35 cellular contexts compared by ENCODE assay signal in the genomic region with DNA sequence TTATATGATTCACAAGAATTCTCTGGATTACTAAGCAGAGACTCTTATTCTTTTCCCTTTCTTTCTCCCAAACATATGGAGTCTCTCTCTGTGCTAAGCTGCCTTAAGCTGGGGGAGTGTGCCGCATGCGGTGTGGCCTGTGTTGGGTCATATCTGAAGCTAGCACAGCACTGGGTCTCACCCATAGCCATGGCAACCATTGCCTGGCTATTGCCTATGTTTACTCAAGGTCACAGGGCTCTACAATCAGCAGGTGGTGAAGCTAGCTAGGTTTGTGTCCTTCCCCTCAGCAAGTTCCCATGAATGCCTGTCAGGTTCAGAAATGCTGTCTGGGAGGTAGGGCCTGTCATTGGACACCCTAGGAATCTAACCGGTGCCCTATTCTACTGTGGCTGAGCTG.
"Had no signal": no experiment of that assay in that cellular context is flagged by ENCODE, and none has a peak within 500 bp of the region (broad histone marks: within the 10 kb centered on the region; RNA-seq: fewer than 3 reads in every experiment).

No MANE protein-coding gene starts in this region.

- H3K4me3 ChIP-seq: adrenal gland, breast epithelium, cardiac muscle cell, colonic mucosa, esophagus squamous epithelium, gastroesophageal sphincter, heart right ventricle, hepatocyte had no signal

- H3K4me3 Mint-ChIP-seq: activated CD4-positive, alpha-beta memory T cell treated with anti-CD3 and anti-CD28 coated beads for 36 hours; activated CD4-positive, alpha-beta T cell treated with anti-CD3 and anti-CD28 coated beads for 36 hours; activated CD4-positive, alpha-beta T cell treated with anti-CD3 and anti-CD28 coated beads, Interleukin-2, amount 10 ng/mL, durations not matched to agents 24 days and 14 days; activated CD8-positive, alpha-beta memory T cell treated with anti-CD3 and anti-CD28 coated beads, Interleukin-2, amount 10 ng/mL, durations not matched to agents 7 days and 5 days; activated CD8-positive, alpha-beta T cell treated with anti-CD3 and anti-CD28 coated beads, Interleukin-2, amount 10 ng/mL, durations not matched to agents 7 days and 5 days; activated naive CD4-positive, alpha-beta T cell treated with anti-CD3 and anti-CD28 coated beads for 36 hours; activated naive CD4-positive, alpha-beta T cell treated with anti-CD3 and anti-CD28 coated beads, Interleukin-2, amount 50 U/mL, for 24 hours; activated naive CD8-positive, alpha-beta T cell treated with anti-CD3 and anti-CD28 coated beads for 36 hours; activated naive CD8-positive, alpha-beta T cell treated with anti-CD3 and anti-CD28 coated beads, Interleukin-2, amount 50 U/mL, for 24 hours; activated T-helper 1 cell treated with anti-CD3 and anti-CD28 coated beads, Interleukin-12 subunit alpha, Interleukin-12 subunit beta, Interleukin-2, Interleukin-4 antibody, amounts not matched to agents 30 ng/mL and 10 ng/mL and 1 ng/mL, durations not matched to agents 14 hours and 24 hours and 36 hours; brain; T-helper 2 cell treated with Interferon-gamma antibody and Interleukin-4, amounts not matched to agents 5 μg/mL and 100 μg/mL, for 36 hours had no signal

- H3K9me3 ChIP-seq: adrenal gland, colonic mucosa, esophagus squamous epithelium, gastroesophageal sphincter had no signal

- H3K4me1 Mint-ChIP-seq: activated CD4-positive, alpha-beta T cell treated with anti-CD3 and anti-CD28 coated beads for 36 hours; activated CD4-positive, alpha-beta T cell treated with anti-CD3 and anti-CD28 coated beads, Interleukin-2, amount 10 ng/mL, durations not matched to agents 24 days and 14 days; activated CD8-positive, alpha-beta memory T cell treated with anti-CD3 and anti-CD28 coated beads, Interleukin-2, amount 10 ng/mL, durations not matched to agents 7 days and 5 days; activated naive CD4-positive, alpha-beta T cell treated with anti-CD3 and anti-CD28 coated beads, Interleukin-2, amount 50 U/mL, for 24 hours; activated naive CD8-positive, alpha-beta T cell treated with anti-CD3 and anti-CD28 coated beads for 36 hours; activated naive CD8-positive, alpha-beta T cell treated with anti-CD3 and anti-CD28 coated beads, Interleukin-2, amount 50 U/mL, for 24 hours; brain had no signal

- H3K36me3 ChIP-seq: adrenal gland, breast epithelium, cardiac muscle cell, colonic mucosa, esophagus squamous epithelium, gastroesophageal sphincter, heart right ventricle had no signal

- DNase-seq: activated CD4-positive, alpha-beta memory T cell treated with anti-CD3 and anti-CD28 coated beads for 36 hours; activated CD4-positive, alpha-beta T cell treated with anti-CD3 and anti-CD28 coated beads for 36 hours; activated CD4-positive, alpha-beta T cell treated with anti-CD3 and anti-CD28 coated beads, Interleukin-2, amount 10 ng/mL, durations not matched to agents 24 days and 14 days; activated CD4-positive, CD25-positive, alpha-beta regulatory T cell; activated CD4-positive, CD25-positive, alpha-beta regulatory T cell treated with anti-CD3 and anti-CD28 coated beads, Interleukin-2, amount 50 U/mL, for 72 hours; activated CD8-positive, alpha-beta memory T cell treated with anti-CD3 and anti-CD28 coated beads, Interleukin-2, amount 10 ng/mL, durations not matched to agents 7 days and 5 days; activated CD8-positive, alpha-beta memory T cell treated with anti-CD3 and anti-CD28 coated beads, Interleukin-2, amount 50 U/mL, for 4 hours; activated CD8-positive, alpha-beta T cell treated with anti-CD3 and anti-CD28 coated beads, Interleukin-2, amount 10 ng/mL, durations not matched to agents 7 days and 5 days; activated effector memory CD4-positive, alpha-beta T cell treated with anti-CD3 and anti-CD28 coated beads, Interleukin-2, amount 50 U/mL, for 16 hours; activated naive CD4-positive, alpha-beta T cell treated with anti-CD3 and anti-CD28 coated beads for 36 hours; activated naive CD8-positive, alpha-beta T cell treated with anti-CD3 and anti-CD28 coated beads for 36 hours; activated naive CD8-positive, alpha-beta T cell treated with anti-CD3 and anti-CD28 coated beads, Interleukin-2, amount 50 U/mL, for 24 hours; activated T-cell treated with anti-CD3 and anti-CD28 coated beads, Interleukin-2, amount 50 U/mL, for 1 hour; activated T-cell treated with anti-CD3 and anti-CD28 coated beads, Interleukin-2, amount 50 U/mL, for 48 hours; adrenal gland; amygdala; aorta; central memory CD4-positive, alpha-beta T cell; cerebellar nuclear complex; colonic mucosa; effector CD8-positive, alpha-beta T cell; esophagus squamous epithelium; foreskin melanocyte; heart right ventricle; T1000 had no signal

- ATAC-seq: activated CD4-positive, alpha-beta T cell treated with anti-CD3 and anti-CD28 coated beads for 36 hours; activated CD8-positive, alpha-beta memory T cell treated with anti-CD3 and anti-CD28 coated beads, Interleukin-2, amount 10 ng/mL, durations not matched to agents 7 days and 5 days; activated CD8-positive, alpha-beta T cell treated with anti-CD3 and anti-CD28 coated beads, Interleukin-2, amount 10 ng/mL, durations not matched to agents 7 days and 5 days; activated naive CD8-positive, alpha-beta T cell treated with anti-CD3 and anti-CD28 coated beads, Interleukin-2, amount 50 U/mL, for 24 hours; gastroesophageal sphincter; heart right ventricle had no signal

- H3K9me3 Mint-ChIP-seq: T-helper 2 cell treated with Interferon-gamma antibody and Interleukin-4, amounts not matched to agents 5 μg/mL and 100 μg/mL, for 36 hours had no signal

- H3K27me3 ChIP-seq: adrenal gland, breast epithelium, cardiac muscle cell, colonic mucosa, esophagus squamous epithelium, gastroesophageal sphincter, heart right ventricle, hepatocyte had no signal

- H3K36me3 Mint-ChIP-seq: activated CD4-positive, alpha-beta memory T cell treated with anti-CD3 and anti-CD28 coated beads for 36 hours; activated CD8-positive, alpha-beta memory T cell treated with anti-CD3 and anti-CD28 coated beads, Interleukin-2, amount 10 ng/mL, durations not matched to agents 7 days and 5 days; activated naive CD4-positive, alpha-beta T cell treated with anti-CD3 and anti-CD28 coated beads, Interleukin-2, amount 50 U/mL, for 24 hours; brain had no signal

- H3K27ac Mint-ChIP-seq: activated CD4-positive, alpha-beta memory T cell treated with anti-CD3 and anti-CD28 coated beads for 36 hours; activated CD4-positive, alpha-beta T cell treated with anti-CD3 and anti-CD28 coated beads for 36 hours; activated CD4-positive, alpha-beta T cell treated with anti-CD3 and anti-CD28 coated beads, Interleukin-2, amount 10 ng/mL, durations not matched to agents 24 days and 14 days; activated CD8-positive, alpha-beta memory T cell treated with anti-CD3 and anti-CD28 coated beads, Interleukin-2, amount 10 ng/mL, durations not matched to agents 7 days and 5 days; activated CD8-positive, alpha-beta T cell treated with anti-CD3 and anti-CD28 coated beads, Interleukin-2, amount 10 ng/mL, durations not matched to agents 7 days and 5 days; activated naive CD4-positive, alpha-beta T cell treated with anti-CD3 and anti-CD28 coated beads for 36 hours; activated naive CD4-positive, alpha-beta T cell treated with anti-CD3 and anti-CD28 coated beads, Interleukin-2, amount 50 U/mL, for 24 hours; activated naive CD8-positive, alpha-beta T cell treated with anti-CD3 and anti-CD28 coated beads for 36 hours; activated naive CD8-positive, alpha-beta T cell treated with anti-CD3 and anti-CD28 coated beads, Interleukin-2, amount 50 U/mL, for 24 hours; activated T-helper 1 cell treated with anti-CD3 and anti-CD28 coated beads, Interleukin-12 subunit alpha, Interleukin-12 subunit beta, Interleukin-2, Interleukin-4 antibody, amounts not matched to agents 30 ng/mL and 10 ng/mL and 1 ng/mL, durations not matched to agents 14 hours and 24 hours and 36 hours; activated T-helper 2 cell treated with anti-CD3 and anti-CD28 coated beads, Interferon-gamma antibody, Interleukin-2, Interleukin-4, amounts not matched to agents 10 μg/mL and 5 μg/mL and 100 μg/mL, durations not matched to agents 14 hours and 24 hours and 36 hours; brain; T-helper 2 cell treated with Interferon-gamma antibody and Interleukin-4, amounts not matched to agents 5 μg/mL and 100 μg/mL, for 36 hours had no signal

- H3K27ac ChIP-seq: adrenal gland, breast epithelium, cardiac muscle cell, colonic mucosa, epithelial cell of prostate, esophagus squamous epithelium, gastroesophageal sphincter, heart right ventricle, hepatocyte had no signal
